7 cellular contexts compared by ENCODE assay signal in the genomic region with DNA sequence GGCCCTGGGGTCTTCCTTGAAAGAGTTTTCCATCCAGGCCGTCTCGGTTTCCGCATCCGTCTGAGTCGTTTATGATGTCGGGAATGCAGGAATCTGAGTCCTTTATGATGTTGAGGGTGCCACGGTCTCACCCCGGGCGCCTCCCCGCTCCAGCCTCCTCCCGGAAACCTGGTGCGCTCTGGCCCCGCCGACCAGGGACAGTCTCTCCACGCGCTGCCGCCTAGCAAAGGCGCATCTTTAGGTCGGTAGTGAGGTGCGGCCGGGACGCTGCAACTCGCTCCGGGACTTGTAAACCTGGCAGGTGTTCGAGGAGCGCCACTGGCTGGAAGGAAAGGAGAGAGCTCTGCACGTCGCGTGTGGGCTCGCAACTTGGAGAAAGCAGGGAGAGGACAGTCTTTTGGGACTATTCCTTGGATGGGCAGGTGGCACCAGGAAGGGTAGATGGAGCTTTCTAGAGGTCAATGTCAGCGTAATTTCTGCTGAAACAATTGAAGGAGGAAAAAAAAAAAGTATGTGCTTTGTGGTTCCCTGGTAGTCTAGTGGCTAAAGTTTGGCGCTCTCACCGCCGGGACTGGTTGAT.
A peak's percentile ranks its signal among the peaks of the same experiment; 100 is the strongest.
DNase-seq lines count a peak whose midpoint lies in the region; ATAC-seq and TF ChIP-seq lines count a peak whose summit lies in the region.
"Not testable (repeated sequence)": the region's sequence is repeated elsewhere in the genome, so short reads cannot be mapped to it uniquely, and the experiment has no call there.

No MANE protein-coding gene starts in this region.

- not testable (repeated sequence) for H3K27me3 ChIP-seq in H7 (ENCODE audit: control insufficient read depth, insufficient read depth, low read length)

- not testable (repeated sequence) for H3K36me3 ChIP-seq in H7 (replicated peaks; ENCODE audit: control insufficient read depth, insufficient read depth, low read length)

- H3K27ac Mint-ChIP-seq in glutamatergic neuron (ENCODE audit: unreplicated experiment); nephron progenitor cell; stimulated activated naive B cell treated with anti-CD40 and anti-IgM and Interleukin-4, amounts not matched to agents 10 μg/mL and 1 μg/mL and 100 μg/mL, for 72 hours: not testable (repeated sequence)

- H3K27me3 Mint-ChIP-seq in glutamatergic neuron (ENCODE audit: unreplicated experiment), result not testable (repeated sequence)
- H3K27me3 Mint-ChIP-seq in nephron progenitor cell (ENCODE audit: low read depth, poor library complexity), result peaks cover 55% of the 10 kb centered on the region
- peaks cover 8 to 23% of the 10 kb centered on the region in 2 donors for H3K27me3 Mint-ChIP-seq in stimulated activated naive B cell treated with anti-CD40 and anti-IgM and Interleukin-4, amounts not matched to agents 10 μg/mL and 1 μg/mL and 100 μg/mL, for 72 hours

- H3K36me3 Mint-ChIP-seq in glutamatergic neuron (ENCODE audit: unreplicated experiment); nephron progenitor cell (ENCODE audit: low read depth); stimulated activated naive B cell treated with anti-CD40 and anti-IgM and Interleukin-4, amounts not matched to agents 10 μg/mL and 1 μg/mL and 100 μg/mL, for 72 hours: not testable (repeated sequence)

- not testable (repeated sequence) for H3K9me3 Mint-ChIP-seq in glutamatergic neuron (ENCODE audit: unreplicated experiment); nephron progenitor cell; stimulated activated naive B cell treated with anti-CD40 and anti-IgM and Interleukin-4, amounts not matched to agents 10 μg/mL and 1 μg/mL and 100 μg/mL, for 72 hours

- not testable (repeated sequence) for H3K4me3 Mint-ChIP-seq in glutamatergic neuron (ENCODE audit: unreplicated experiment)
- H3K4me3 Mint-ChIP-seq in nephron progenitor cell, result peak overlapping the region; percentile 67
- H3K4me3 Mint-ChIP-seq in stimulated activated naive B cell treated with anti-CD40 and anti-IgM and Interleukin-4, amounts not matched to agents 10 μg/mL and 1 μg/mL and 100 μg/mL, for 72 hours, result peak overlapping the region in 1 of 2 donors; percentile 55

- not testable (repeated sequence) for DNase-seq in H7; stimulated activated naive B cell treated with anti-CD40 and anti-IgM and Interleukin-4, amounts not matched to agents 10 μg/mL and 1 μg/mL and 100 μg/mL, for 72 hours
- peak; percentile 11 for DNase-seq in activated CD4-positive, alpha-beta T cell treated with anti-CD3 and anti-CD28 coated beads for 48 hours
- DNase-seq in activated naive CD4-positive, alpha-beta T cell treated with anti-CD3 and anti-CD28 coated beads, Interleukin-2, amount 50 U/mL, for 16 hours, result peak; percentile 17
- DNase-seq in glutamatergic neuron, result peak; percentile 14
- DNase-seq in islet precursor cell, result peak; percentile 54
- DNase-seq in nephron progenitor cell, result peak; percentile 27

- H3K4me3 ChIP-seq in H7 (ENCODE audit: insufficient read depth, low read depth, low read length), result peak overlapping the region; percentile 10; the same call in 1 of the 2 replicates

- TF ChIP-seq CTCF in glutamatergic neuron (IDR thresholded peaks at IDR 0.05; ENCODE audit: partially characterized antibody, unreplicated experiment); nephron progenitor cell (IDR thresholded peaks at IDR 0.05): not testable (repeated sequence)

- H3K4me1 Mint-ChIP-seq in glutamatergic neuron (ENCODE audit: low read depth, unreplicated experiment); nephron progenitor cell; stimulated activated naive B cell treated with anti-CD40 and anti-IgM and Interleukin-4, amounts not matched to agents 10 μg/mL and 1 μg/mL and 100 μg/mL, for 72 hours: not testable (repeated sequence)

- ATAC-seq in stimulated activated naive B cell treated with anti-CD40 and anti-IgM and Interleukin-4, amounts not matched to agents 10 μg/mL and 1 μg/mL and 100 μg/mL, for 72 hours (replicated peaks), result peak; percentile 42 to 54
